1 cellular context compared by ENCODE assay signal in the genomic region with DNA sequence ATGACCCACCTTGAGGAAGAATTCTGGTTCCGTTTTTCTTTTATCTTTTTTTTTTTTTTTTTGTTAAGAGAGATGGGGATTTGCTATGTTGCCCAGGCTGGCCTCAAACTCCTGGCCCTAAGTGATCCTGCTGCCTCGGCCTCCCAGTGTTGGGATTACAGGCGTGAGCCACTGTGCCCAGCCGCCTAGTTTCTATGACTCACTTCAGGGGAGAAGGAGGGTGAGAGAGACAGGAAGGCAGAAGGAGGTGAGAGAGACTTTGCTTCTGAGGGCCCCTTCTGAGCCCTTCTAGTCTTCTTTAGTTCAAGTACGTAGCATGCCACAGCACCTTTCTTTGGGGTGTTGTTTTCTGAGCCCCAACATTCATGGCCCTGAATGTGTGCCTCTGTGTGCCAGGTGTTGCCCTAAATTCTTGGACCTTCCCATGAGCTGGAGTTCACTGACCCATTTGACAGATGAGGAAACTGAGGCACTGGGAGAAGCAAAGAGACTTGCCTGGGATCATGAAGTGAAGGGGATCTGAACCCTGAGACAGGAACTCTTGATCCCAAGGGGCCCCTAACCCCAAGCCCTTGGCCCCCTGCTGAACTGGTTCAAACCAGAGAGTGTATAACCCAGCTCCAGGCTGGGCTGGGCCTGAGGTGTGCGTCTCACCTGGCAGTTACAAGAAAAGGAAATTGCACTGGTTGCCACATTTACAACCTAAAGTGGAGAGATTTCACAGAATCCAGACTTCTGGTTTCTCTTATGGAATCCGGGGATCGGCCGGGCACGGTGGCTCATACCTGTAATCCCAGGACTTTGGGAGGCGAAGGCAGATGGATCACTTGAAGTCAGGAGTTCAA.
TF ChIP-seq lines count a peak whose summit lies in the region.

No MANE protein-coding gene starts in this region.

TF ChIP-seq in HepG2, 621 proteins besides CTCF, POLR2A, EP300 and RAD21:
- TF ChIP-seq ZNF629 (CRISPR knock-in tag; conservative IDR thresholded peaks at IDR 0.05), result peak; percentile 74
- TF ChIP-seq, protein P1, sequence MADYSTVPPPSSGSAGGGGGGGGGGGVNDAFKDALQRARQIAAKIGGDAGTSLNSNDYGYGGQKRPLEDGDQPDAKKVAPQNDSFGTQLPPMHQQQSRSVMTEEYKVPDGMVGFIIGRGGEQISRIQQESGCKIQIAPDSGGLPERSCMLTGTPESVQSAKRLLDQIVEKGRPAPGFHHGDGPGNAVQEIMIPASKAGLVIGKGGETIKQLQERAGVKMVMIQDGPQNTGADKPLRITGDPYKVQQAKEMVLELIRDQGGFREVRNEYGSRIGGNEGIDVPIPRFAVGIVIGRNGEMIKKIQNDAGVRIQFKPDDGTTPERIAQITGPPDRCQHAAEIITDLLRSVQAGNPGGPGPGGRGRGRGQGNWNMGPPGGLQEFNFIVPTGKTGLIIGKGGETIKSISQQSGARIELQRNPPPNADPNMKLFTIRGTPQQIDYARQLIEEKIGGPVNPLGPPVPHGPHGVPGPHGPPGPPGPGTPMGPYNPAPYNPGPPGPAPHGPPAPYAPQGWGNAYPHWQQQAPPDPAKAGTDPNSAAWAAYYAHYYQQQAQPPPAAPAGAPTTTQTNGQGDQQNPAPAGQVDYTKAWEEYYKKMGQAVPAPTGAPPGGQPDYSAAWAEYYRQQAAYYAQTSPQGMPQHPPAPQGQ (CRISPR knock-in tag; IDR thresholded peaks at IDR 0.05; ENCODE audit: borderline replicate concordance), result no peak
